ENCODE assay signal across 8 cellular contexts in genomic region chr6:2840794-2841061, GRCh38. TPM values are rescaled to one million over a fixed set of nuclear protein-coding genes. Genes with fewer than 3 reads are reported as not detected.
DNase-seq lines count a peak whose midpoint lies in the region; ATAC-seq and TF ChIP-seq lines count a peak whose summit lies in the region.

No MANE protein-coding gene starts in this region.

- 93% methylated on average over 3 of the region's 3 CpGs for WGBS in prostate gland

- peaks cover 51% of the 10 kb centered on the region for H3K36me3 Mint-ChIP-seq in Caco-2 (ENCODE audit: insufficient read depth, unreplicated experiment)
- no peaks in the 10 kb centered on the region for H3K36me3 Mint-ChIP-seq in T-helper 17 cell (ENCODE audit: low read depth)

- DNase-seq in Caco-2, result no peak
- DNase-seq in T-helper 17 cell, result no peak
- DNase-seq in fibroblast of mammary gland (ENCODE audit: low read depth), result no peak
- DNase-seq in prostate gland (ENCODE audit: low spot score), result no peak
- DNase-seq in GM19238 (ENCODE audit: insufficient read length, low spot score), result no peak
- DNase-seq in NCI-H69 (lab: John Stamatoyannopoulos, UW), result no peak

- no peaks in the 10 kb centered on the region for H3K27me3 Mint-ChIP-seq in Caco-2 (ENCODE audit: insufficient read depth, unreplicated experiment)
- no peaks in the 10 kb centered on the region for H3K27me3 Mint-ChIP-seq in T-helper 17 cell

- no peak for TF ChIP-seq POLR2A in prostate gland (IDR thresholded peaks at IDR 0.05)

- no TSS peak for BruUV-seq in Caco-2 (replicated peaks; lab: Mats Ljungman, UMichigan)

- H3K27ac Mint-ChIP-seq in Caco-2 (ENCODE audit: unreplicated experiment), result peak overlapping the region; percentile 97
- peak overlapping the region; percentile 88 for H3K27ac Mint-ChIP-seq in T-helper 17 cell

- TF ChIP-seq CTCF in Caco-2 (IDR thresholded peaks at IDR 0.05; ENCODE audit: insufficient read depth in 1 of 2, low read depth in 1 of 2, low read length in 1 of 2, severe bottlenecking in 1 of 2, unreplicated experiment in 1 of 2) (no peak), fibroblast of mammary gland (conservative IDR thresholded peaks at IDR 0.05; ENCODE audit: control insufficient read depth, insufficient read depth, low read depth, low read length) (no peak), prostate gland (IDR thresholded peaks at IDR 0.05) (no peak)

- H3K27me3 ChIP-seq in Caco-2 (replicated peaks; ENCODE audit: control insufficient read depth, insufficient read depth, low read length) (no peaks in the 10 kb centered on the region), prostate gland (replicated peaks; ENCODE audit: insufficient read depth) (no peaks in the 10 kb centered on the region)

- peak overlapping the region; percentile 98 for H3K4me3 Mint-ChIP-seq in Caco-2 (ENCODE audit: unreplicated experiment)
- H3K4me3 Mint-ChIP-seq in T-helper 17 cell, result peak overlapping the region; percentile 95

- POLR2A ChIA-PET in Caco-2 (lab: Charles Lee), result interaction anchor here (0.7 to 2.8 kb wide), 9 partner anchors 36 to 149 kb away, joined by 3 to 32 read pairs (median 6); partner anchors contain the start of gene WRNIP1

- H3K36me3 ChIP-seq in Caco-2 (ENCODE audit: control insufficient read depth, insufficient read depth, low read length) (no peaks in the 10 kb centered on the region; the same call in 1 of the 2 replicates), prostate gland (no peaks in the 10 kb centered on the region)

- H3K4me1 ChIP-seq in Caco-2 (peaks cover 41% of the 10 kb centered on the region), prostate gland (replicated peaks) (peaks cover 7% of the 10 kb centered on the region)

- H3K9me3 ChIP-seq in Caco-2 (no peaks in the 10 kb centered on the region), T-helper 17 cell (ENCODE audit: control insufficient read depth, low read length, poor library complexity, severe bottlenecking) (no peaks in the 10 kb centered on the region), prostate gland (no peaks in the 10 kb centered on the region)

- intact Hi-C loops in Caco-2 (cut with micrococcal nuclease; ENCODE audit: unreplicated experiment), result loop anchor here (1.0 to 10.0 kb wide), 3 partner anchors 30 to 214 kb away; no protein-coding TSS in a partner anchor
- intact Hi-C loops in prostate gland (cut with DNase I), result loop anchor here (2.0 to 10.0 kb wide), 2 partner anchors 48 to 214 kb away; no protein-coding TSS in a partner anchor

- CTCF ChIA-PET in Caco-2 (lab: Charles Lee), result interaction anchor here (1.2 to 4.2 kb wide), 6 partner anchors 50 to 149 kb away, joined by 3 to 67 read pairs (median 5); no protein-coding TSS in a partner anchor

- H3K27ac ChIP-seq in prostate gland, result peak overlapping the region; percentile 82 to 85

- H3K4me3 ChIP-seq in Caco-2 (ENCODE audit: low read depth, low read length) (peak overlapping the region; percentile 44), fibroblast of mammary gland (ENCODE audit: control insufficient read depth, low read depth, low read length) (peak overlapping the region; percentile 56), prostate gland (peak overlapping the region; percentile 36 to 41)

- H3K4me1 Mint-ChIP-seq in Caco-2 (ENCODE audit: low read depth, unreplicated experiment) (peaks cover 13% of the 10 kb centered on the region), T-helper 17 cell (peaks cover 29% of the 10 kb centered on the region)

- no peak for ATAC-seq in T-helper 17 cell
- ATAC-seq in HG02759 (IDR thresholded peaks at IDR 0.05; ENCODE audit: unreplicated experiment), result no peak
- ATAC-seq in HG03342 (IDR thresholded peaks at IDR 0.05; ENCODE audit: unreplicated experiment), result no peak

- no peaks in the 10 kb centered on the region for H3K9me3 Mint-ChIP-seq in Caco-2 (ENCODE audit: unreplicated experiment)

RNA-seq across cellular contexts. Expression of gene SERPINB1, which starts 0.9 kb away (rescaled TPM):
- total RNA-seq in Caco-2 (2022), result 75.6 and 81.9 TPM in 2 replicates
- total RNA-seq in T-helper 17 cell, result 10 to 100 TPM; 39.2 to 44.4 TPM
- total RNA-seq in prostate gland, result 10 to 100 TPM; 27.5 to 31.1 TPM
